Comparison of ENCODE assay signal across 1 cellular context in the genomic region with DNA sequence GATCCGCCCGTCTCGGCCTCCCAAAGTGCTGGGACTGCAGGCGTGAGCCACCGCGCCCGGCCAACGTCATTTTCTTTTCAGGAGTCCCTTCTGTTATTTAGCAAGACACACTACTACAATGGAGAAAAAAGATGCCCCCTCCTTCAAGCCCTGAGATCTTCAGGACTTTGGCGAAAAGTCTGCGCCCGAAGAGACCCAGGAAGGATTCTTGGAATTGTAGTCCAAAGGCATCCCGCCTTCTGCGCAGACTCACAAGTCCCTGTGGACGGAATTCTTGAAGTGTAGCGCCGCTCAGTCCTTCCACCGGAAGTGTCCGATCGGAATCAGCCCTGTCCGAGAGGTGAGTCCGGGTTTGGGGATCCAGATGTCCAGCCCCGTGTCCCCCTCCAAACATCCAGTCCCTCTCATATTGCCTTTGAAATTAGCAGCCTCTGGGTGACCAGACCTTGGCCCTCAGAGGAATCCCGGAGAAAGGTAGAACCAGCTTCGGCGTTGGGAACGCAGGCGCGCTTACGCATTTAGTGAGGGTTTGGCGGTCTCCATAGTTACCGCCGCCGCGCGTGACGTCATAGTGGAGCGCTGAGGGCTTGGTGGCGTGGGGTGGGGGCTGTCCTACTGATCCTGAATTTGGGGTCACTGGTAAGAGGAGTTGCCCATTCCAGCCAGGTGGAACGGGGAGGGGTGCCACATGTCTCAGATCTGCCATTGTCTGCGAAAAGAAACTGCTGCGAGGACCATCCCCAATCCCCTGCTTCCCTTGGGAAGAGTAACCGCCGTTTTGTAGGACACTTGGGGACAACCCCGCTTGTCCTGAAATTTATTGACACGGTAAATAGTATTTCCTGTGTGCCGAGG.
TF ChIP-seq lines count a peak whose summit lies in the region.

No MANE protein-coding gene starts in this region.

TF ChIP-seq in GM23338, 12 proteins besides CTCF, POLR2A, EP300 and RAD21:
- TF ChIP-seq, protein P1, sequence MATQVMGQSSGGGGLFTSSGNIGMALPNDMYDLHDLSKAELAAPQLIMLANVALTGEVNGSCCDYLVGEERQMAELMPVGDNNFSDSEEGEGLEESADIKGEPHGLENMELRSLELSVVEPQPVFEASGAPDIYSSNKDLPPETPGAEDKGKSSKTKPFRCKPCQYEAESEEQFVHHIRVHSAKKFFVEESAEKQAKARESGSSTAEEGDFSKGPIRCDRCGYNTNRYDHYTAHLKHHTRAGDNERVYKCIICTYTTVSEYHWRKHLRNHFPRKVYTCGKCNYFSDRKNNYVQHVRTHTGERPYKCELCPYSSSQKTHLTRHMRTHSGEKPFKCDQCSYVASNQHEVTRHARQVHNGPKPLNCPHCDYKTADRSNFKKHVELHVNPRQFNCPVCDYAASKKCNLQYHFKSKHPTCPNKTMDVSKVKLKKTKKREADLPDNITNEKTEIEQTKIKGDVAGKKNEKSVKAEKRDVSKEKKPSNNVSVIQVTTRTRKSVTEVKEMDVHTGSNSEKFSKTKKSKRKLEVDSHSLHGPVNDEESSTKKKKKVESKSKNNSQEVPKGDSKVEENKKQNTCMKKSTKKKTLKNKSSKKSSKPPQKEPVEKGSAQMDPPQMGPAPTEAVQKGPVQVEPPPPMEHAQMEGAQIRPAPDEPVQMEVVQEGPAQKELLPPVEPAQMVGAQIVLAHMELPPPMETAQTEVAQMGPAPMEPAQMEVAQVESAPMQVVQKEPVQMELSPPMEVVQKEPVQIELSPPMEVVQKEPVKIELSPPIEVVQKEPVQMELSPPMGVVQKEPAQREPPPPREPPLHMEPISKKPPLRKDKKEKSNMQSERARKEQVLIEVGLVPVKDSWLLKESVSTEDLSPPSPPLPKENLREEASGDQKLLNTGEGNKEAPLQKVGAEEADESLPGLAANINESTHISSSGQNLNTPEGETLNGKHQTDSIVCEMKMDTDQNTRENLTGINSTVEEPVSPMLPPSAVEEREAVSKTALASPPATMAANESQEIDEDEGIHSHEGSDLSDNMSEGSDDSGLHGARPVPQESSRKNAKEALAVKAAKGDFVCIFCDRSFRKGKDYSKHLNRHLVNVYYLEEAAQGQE (IDR thresholded peaks at IDR 0.05; ENCODE audit: unreplicated experiment), result no peak
- TF ChIP-seq NANOG (IDR thresholded peaks at IDR 0.05; ENCODE audit: borderline replicate concordance) (no peak), POLR2AphosphoS5 (IDR thresholded peaks at IDR 0.05; ENCODE audit: low read depth) (0 out of 2 replicates have a peak, but pooled peaks have one; percentile 15), CREB1 (CRISPR knock-in tag; IDR thresholded peaks at IDR 0.05; ENCODE audit: low read depth) (peak; percentile 98), STAT1 (IDR thresholded peaks at IDR 0.05; ENCODE audit: unreplicated experiment) (no peak), ZNF114 (CRISPR knock-in tag; IDR thresholded peaks at IDR 0.05) (no peak), EZH2phosphoT487 (IDR thresholded peaks at IDR 0.05; ENCODE audit: unreplicated experiment) (no peak), JUNB (IDR thresholded peaks at IDR 0.05; ENCODE audit: unreplicated experiment) (no peak), EZH2 (IDR thresholded peaks at IDR 0.05; ENCODE audit: low read depth, unreplicated experiment) (no peak)
- TF ChIP-seq, protein P2, sequence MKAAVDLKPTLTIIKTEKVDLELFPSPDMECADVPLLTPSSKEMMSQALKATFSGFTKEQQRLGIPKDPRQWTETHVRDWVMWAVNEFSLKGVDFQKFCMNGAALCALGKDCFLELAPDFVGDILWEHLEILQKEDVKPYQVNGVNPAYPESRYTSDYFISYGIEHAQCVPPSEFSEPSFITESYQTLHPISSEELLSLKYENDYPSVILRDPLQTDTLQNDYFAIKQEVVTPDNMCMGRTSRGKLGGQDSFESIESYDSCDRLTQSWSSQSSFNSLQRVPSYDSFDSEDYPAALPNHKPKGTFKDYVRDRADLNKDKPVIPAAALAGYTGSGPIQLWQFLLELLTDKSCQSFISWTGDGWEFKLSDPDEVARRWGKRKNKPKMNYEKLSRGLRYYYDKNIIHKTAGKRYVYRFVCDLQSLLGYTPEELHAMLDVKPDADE (IDR thresholded peaks at IDR 0.05), result peak; percentile 93
TF ChIP-seq in GM23338: peak in this region for 3.
